Comparison of ENCODE assay signal across 1 cellular context in the genomic region with DNA sequence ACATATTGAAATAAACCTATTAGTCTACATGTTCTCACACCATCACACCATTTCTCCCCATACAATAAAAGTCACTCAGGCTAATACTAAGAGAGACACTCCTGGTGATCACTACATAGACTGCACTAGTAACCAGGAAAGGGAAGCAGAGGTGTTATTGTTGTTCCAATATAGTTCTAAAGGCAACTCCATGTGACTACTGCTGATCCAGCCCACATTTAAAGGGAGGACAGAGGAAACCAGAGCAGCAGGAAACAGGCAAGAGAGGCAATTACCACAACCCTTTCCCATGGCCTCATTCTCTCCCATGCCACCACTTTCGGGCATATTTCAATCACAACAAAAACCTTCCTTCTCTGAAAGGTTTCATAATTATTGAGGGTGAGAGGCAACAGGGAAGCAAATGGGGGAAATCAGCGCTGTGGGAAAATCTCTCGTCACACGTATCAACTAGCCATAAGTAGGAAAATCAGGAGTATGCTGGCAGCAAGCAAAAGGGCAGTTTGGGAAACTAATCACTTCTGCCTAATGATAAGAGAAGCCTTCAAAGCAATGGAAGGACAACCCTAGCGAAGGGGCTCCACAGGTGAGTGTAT.
TF ChIP-seq lines count a peak whose summit lies in the region.

No MANE protein-coding gene starts in this region.

TF ChIP-seq in H1, 55 proteins besides CTCF, POLR2A, EP300 and RAD21:
- TF ChIP-seq TAF7 (optimal IDR thresholded peaks at IDR 0.05; ENCODE audit: borderline replicate concordance, low read depth, low read length) (no peak), NRF1 (IDR thresholded peaks at IDR 0.05; ENCODE audit: low read depth, low read length) (no peak), TBP (IDR thresholded peaks at IDR 0.05; ENCODE audit: low read depth, low read length) (no peak), TAF1 (IDR thresholded peaks at IDR 0.05; ENCODE audit: low read depth, low read length) (no peak), SIN3A (conservative IDR thresholded peaks at IDR 0.05 in 1 of 2, IDR thresholded peaks at IDR 0.05 in 1 of 2; ENCODE audit: low read depth in 1 of 2, low read length in 2 of 2) (no peak), CEBPB (IDR thresholded peaks at IDR 0.05; ENCODE audit: low read depth, low read length) (no peak), POU5F1 (IDR thresholded peaks at IDR 0.05; ENCODE audit: low read depth, low read length) (no peak)
- TF ChIP-seq, protein P1, sequence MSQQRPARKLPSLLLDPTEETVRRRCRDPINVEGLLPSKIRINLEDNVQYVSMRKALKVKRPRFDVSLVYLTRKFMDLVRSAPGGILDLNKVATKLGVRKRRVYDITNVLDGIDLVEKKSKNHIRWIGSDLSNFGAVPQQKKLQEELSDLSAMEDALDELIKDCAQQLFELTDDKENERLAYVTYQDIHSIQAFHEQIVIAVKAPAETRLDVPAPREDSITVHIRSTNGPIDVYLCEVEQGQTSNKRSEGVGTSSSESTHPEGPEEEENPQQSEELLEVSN (IDR thresholded peaks at IDR 0.05), result no peak
TF ChIP-seq in H1: peak in this region for 0.
